ENCODE assay signal across 23 cellular contexts in the genomic region with DNA sequence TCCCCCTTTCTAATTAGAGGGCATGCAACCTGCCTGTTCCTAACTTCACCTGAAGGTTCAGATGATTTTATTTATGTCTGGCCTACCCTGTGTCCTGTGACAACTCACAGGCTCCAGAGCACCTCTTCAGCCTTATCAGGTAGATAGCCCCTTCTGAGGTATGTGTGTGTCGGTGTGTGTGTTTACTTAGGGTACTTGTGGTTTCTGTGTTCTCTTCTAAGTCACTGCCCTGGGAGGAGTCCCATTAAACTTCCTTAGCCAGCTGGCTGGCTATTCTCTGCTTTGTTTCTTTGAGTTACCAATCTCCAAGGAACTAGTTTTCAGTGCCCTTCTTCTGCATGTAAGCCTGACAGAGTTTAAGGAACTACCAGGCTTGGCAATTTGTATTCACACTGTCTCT.
DNase-seq lines count a peak whose midpoint lies in the region; TF ChIP-seq lines count a peak whose summit lies in the region.
"Had no signal": no experiment of that assay in that cellular context is flagged by ENCODE, and none has a peak within 500 bp of the region (broad histone marks: within the 10 kb centered on the region; RNA-seq: fewer than 3 reads in every experiment).

No MANE protein-coding gene starts in this region.

- no peaks in the 10 kb centered on the region for H3K9me3 ChIP-seq in prostate gland
- H3K9me3 ChIP-seq: ascending aorta had no signal

- H3K27me3 ChIP-seq in prostate gland (replicated peaks; ENCODE audit: insufficient read depth), result no peaks in the 10 kb centered on the region
- H3K27me3 ChIP-seq: ascending aorta; BLaER1 treated with 17β-estradiol and CSF1 and Interleukin-3, amounts not matched to agents 10 nM and 100 nM; heart left ventricle had no signal

- intact Hi-C loops in prostate gland (cut with DNase I), result no loop called here

- WGBS in prostate gland, result 48% methylated on average over 1 of the region's 1 CpG

- TF ChIP-seq CTCF in prostate gland (IDR thresholded peaks at IDR 0.05), result no peak

- no peak overlapping the region for H3K4me3 ChIP-seq in prostate gland
- H3K4me3 ChIP-seq: ascending aorta; BLaER1 treated with 17β-estradiol and CSF1 and Interleukin-3, amounts not matched to agents 10 nM and 100 nM; heart left ventricle; left ventricle myocardium inferior had no signal

- TF ChIP-seq POLR2A in prostate gland (IDR thresholded peaks at IDR 0.05), result no peak

- H3K27ac ChIP-seq in prostate gland, result peak overlapping the region; percentile 21 to 31
- H3K27ac ChIP-seq: ascending aorta; BLaER1 treated with 17β-estradiol and CSF1 and Interleukin-3, amounts not matched to agents 10 nM and 100 nM; heart left ventricle; left ventricle myocardium inferior had no signal

- DNase-seq in DMS79 (lab: John Stamatoyannopoulos, UW), result peak; percentile 70
- DNase-seq in NCI-H2029 treated with DMSO at 0.1 percent for 48 hours (lab: John Stamatoyannopoulos, UW), result peak; percentile 74
- peak; percentile 4 for DNase-seq in kidney tubule cell (ENCODE audit: low spot score)
- DNase-seq in prostate gland (ENCODE audit: low spot score), result no peak
- no peak for DNase-seq in NCI-H2081 (lab: John Stamatoyannopoulos, UW)
- DNase-seq in NCI-H774 (lab: John Stamatoyannopoulos, UW), result no peak
- DNase-seq in iPS-NIHi11 (ENCODE audit: low spot score), result no peak
- DNase-seq: activated CD4-positive, alpha-beta T cell treated with anti-CD3 and anti-CD28 coated beads, Interleukin-2, amount 50 U/mL, for 48 hours; activated CD8-positive, alpha-beta memory T cell treated with anti-CD3 and anti-CD28 coated beads, Interleukin-2, amount 50 U/mL, for 4 hours; cerebellar nuclear complex; COR-L47; DND-41; GOT3; heart left ventricle; KBM-7; left ventricle myocardium inferior; NCI-H1436; NCI-H2171 treated with DMSO at 0.1 percent for 48 hours; NCI-H82; T-helper 9 cell; trophoblast cell had no signal

- H3K4me1 ChIP-seq in prostate gland (replicated peaks), result no peaks in the 10 kb centered on the region
- H3K4me1 ChIP-seq: ascending aorta, left ventricle myocardium inferior had no signal

- no peaks in the 10 kb centered on the region for H3K36me3 ChIP-seq in prostate gland

Comparison
In these comparisons a context has a peak if more than half of its experiments do, and no peak if none do; other contexts are left out.
1. DNase-seq: peak in DMS79 (single experiment), NCI-H2029 treated with DMSO at 0.1 percent for 48 hours (single experiment) and kidney tubule cell (single experiment); none in prostate gland (single experiment), NCI-H2081 (0 of 2), NCI-H774 (single experiment) and iPS-NIHi11 (single experiment).